ENCODE assay signal across 1 cellular context in the genomic region with DNA sequence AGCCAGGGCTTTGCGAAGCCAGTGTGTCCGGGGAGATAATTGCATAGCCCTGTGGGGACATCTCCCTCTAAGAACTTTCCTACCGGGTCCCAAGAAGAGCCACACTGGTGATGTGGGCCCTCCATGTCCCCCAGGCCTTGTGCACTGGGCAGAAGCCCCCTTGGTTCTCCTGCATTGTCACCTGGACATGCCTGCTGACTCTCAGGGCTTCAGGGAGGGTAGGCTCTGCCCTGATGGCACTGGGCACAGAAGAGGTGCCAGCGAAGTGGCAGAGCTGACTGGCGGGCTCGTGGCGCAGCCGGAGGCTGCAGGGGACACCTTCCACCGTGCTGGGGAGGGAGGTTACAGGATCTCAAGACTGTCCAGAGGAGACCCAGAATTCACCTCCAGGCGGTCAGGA.
TF ChIP-seq lines count a peak whose summit lies in the region.

No MANE protein-coding gene starts in this region.

TF ChIP-seq in HepG2, 621 proteins besides CTCF, POLR2A, EP300 and RAD21:
- no peak for TF ChIP-seq NFKB2 (CRISPR knock-in tag; IDR thresholded peaks at IDR 0.05; ENCODE audit: borderline replicate concordance)
- no peak for TF ChIP-seq TGIF2 (CRISPR knock-in tag; IDR thresholded peaks at IDR 0.05)
- TF ChIP-seq ISX (CRISPR knock-in tag; conservative IDR thresholded peaks at IDR 0.05), result no peak
- no peak for TF ChIP-seq ZSCAN30 (CRISPR knock-in tag; IDR thresholded peaks at IDR 0.05)
- TF ChIP-seq KDM1A (CRISPR knock-in tag; IDR thresholded peaks at IDR 0.05), result no peak
- no peak for TF ChIP-seq WIZ (CRISPR knock-in tag; IDR thresholded peaks at IDR 0.05)
TF ChIP-seq in HepG2: peak in this region for 0.
